In genomic region chr19:51803529-51803928, GRCh38 we compare ENCODE assay signal across 2 cellular contexts.
TF ChIP-seq lines count a peak whose summit lies in the region.

No MANE protein-coding gene starts in this region.

TF ChIP-seq in SK-N-SH, 30 proteins besides CTCF, POLR2A, EP300 and RAD21 (continued from another document):
- TF ChIP-seq, protein P1, sequence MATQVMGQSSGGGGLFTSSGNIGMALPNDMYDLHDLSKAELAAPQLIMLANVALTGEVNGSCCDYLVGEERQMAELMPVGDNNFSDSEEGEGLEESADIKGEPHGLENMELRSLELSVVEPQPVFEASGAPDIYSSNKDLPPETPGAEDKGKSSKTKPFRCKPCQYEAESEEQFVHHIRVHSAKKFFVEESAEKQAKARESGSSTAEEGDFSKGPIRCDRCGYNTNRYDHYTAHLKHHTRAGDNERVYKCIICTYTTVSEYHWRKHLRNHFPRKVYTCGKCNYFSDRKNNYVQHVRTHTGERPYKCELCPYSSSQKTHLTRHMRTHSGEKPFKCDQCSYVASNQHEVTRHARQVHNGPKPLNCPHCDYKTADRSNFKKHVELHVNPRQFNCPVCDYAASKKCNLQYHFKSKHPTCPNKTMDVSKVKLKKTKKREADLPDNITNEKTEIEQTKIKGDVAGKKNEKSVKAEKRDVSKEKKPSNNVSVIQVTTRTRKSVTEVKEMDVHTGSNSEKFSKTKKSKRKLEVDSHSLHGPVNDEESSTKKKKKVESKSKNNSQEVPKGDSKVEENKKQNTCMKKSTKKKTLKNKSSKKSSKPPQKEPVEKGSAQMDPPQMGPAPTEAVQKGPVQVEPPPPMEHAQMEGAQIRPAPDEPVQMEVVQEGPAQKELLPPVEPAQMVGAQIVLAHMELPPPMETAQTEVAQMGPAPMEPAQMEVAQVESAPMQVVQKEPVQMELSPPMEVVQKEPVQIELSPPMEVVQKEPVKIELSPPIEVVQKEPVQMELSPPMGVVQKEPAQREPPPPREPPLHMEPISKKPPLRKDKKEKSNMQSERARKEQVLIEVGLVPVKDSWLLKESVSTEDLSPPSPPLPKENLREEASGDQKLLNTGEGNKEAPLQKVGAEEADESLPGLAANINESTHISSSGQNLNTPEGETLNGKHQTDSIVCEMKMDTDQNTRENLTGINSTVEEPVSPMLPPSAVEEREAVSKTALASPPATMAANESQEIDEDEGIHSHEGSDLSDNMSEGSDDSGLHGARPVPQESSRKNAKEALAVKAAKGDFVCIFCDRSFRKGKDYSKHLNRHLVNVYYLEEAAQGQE (IDR thresholded peaks at IDR 0.05; ENCODE audit: low read depth, low read length), result no peak
- TF ChIP-seq SIN3A (IDR thresholded peaks at IDR 0.05; ENCODE audit: borderline replicate concordance, low read depth, low read length), result no peak
- TF ChIP-seq, protein P2, sequence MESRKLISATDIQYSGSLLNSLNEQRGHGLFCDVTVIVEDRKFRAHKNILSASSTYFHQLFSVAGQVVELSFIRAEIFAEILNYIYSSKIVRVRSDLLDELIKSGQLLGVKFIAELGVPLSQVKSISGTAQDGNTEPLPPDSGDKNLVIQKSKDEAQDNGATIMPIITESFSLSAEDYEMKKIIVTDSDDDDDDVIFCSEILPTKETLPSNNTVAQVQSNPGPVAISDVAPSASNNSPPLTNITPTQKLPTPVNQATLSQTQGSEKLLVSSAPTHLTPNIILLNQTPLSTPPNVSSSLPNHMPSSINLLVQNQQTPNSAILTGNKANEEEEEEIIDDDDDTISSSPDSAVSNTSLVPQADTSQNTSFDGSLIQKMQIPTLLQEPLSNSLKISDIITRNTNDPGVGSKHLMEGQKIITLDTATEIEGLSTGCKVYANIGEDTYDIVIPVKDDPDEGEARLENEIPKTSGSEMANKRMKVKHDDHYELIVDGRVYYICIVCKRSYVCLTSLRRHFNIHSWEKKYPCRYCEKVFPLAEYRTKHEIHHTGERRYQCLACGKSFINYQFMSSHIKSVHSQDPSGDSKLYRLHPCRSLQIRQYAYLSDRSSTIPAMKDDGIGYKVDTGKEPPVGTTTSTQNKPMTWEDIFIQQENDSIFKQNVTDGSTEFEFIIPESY (IDR thresholded peaks at IDR 0.05; ENCODE audit: borderline replicate concordance, low read depth), result no peak
- TF ChIP-seq YY1 (IDR thresholded peaks at IDR 0.05; ENCODE audit: low read depth), result no peak
- no peak for TF ChIP-seq FOXM1 (IDR thresholded peaks at IDR 0.05; ENCODE audit: low read depth)
- no peak for TF ChIP-seq GATA2 (CRISPR knock-in tag; IDR thresholded peaks at IDR 0.05)
- TF ChIP-seq RCOR1 (IDR thresholded peaks at IDR 0.05; ENCODE audit: low read length), result no peak

TF ChIP-seq in SK-N-SH treated with all-trans-retinoic acid at 6 μM for 48 hours, 23 proteins besides CTCF, POLR2A, EP300 and RAD21 (continued from another document):
- TF ChIP-seq, protein P3, sequence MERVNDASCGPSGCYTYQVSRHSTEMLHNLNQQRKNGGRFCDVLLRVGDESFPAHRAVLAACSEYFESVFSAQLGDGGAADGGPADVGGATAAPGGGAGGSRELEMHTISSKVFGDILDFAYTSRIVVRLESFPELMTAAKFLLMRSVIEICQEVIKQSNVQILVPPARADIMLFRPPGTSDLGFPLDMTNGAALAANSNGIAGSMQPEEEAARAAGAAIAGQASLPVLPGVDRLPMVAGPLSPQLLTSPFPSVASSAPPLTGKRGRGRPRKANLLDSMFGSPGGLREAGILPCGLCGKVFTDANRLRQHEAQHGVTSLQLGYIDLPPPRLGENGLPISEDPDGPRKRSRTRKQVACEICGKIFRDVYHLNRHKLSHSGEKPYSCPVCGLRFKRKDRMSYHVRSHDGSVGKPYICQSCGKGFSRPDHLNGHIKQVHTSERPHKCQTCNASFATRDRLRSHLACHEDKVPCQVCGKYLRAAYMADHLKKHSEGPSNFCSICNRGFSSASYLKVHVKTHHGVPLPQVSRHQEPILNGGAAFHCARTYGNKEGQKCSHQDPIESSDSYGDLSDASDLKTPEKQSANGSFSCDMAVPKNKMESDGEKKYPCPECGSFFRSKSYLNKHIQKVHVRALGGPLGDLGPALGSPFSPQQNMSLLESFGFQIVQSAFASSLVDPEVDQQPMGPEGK (CRISPR knock-in tag; IDR thresholded peaks at IDR 0.05; ENCODE audit: borderline replicate concordance), result no peak
- TF ChIP-seq ZC3H10 (CRISPR knock-in tag; IDR thresholded peaks at IDR 0.05) (no peak), BACH2 (CRISPR knock-in tag; IDR thresholded peaks at IDR 0.05; ENCODE audit: borderline replicate concordance) (no peak), CSDC2 (CRISPR knock-in tag; IDR thresholded peaks at IDR 0.05) (no peak)
